Comparison of ENCODE assay signal across 7 cellular contexts in genomic region chr2:104434363-104434792, GRCh38.
DNase-seq lines count a peak whose midpoint lies in the region; ATAC-seq and TF ChIP-seq lines count a peak whose summit lies in the region.

No MANE protein-coding gene starts in this region.

- H3K9me3 Mint-ChIP-seq in nephron progenitor cell, result no peaks in the 10 kb centered on the region

- no peak overlapping the region for H3K27ac Mint-ChIP-seq in nephron progenitor cell

- H3K4me3 Mint-ChIP-seq in nephron progenitor cell, result peak overlapping the region; percentile 74

- DNase-seq in NAMALWA (ENCODE audit: low spot score), result peak; percentile 30
- DNase-seq in nephron progenitor cell, result peak; percentile 30
- no peak for DNase-seq in SIG-M5 (lab: John Stamatoyannopoulos, UW)
- no peak for DNase-seq in NCI-H446 treated with DMSO at 0.1 percent for 48 hours (lab: John Stamatoyannopoulos, UW)

- H3K4me1 Mint-ChIP-seq in nephron progenitor cell, result peaks cover 42% of the 10 kb centered on the region

- peak overlapping the region; percentile 69 for H3K27ac ChIP-seq in cingulate gyrus (ENCODE audit: low read depth, low read length)

- no peak for TF ChIP-seq CTCF in nephron progenitor cell (IDR thresholded peaks at IDR 0.05)

- ATAC-seq in GM18505 (IDR thresholded peaks at IDR 0.05; ENCODE audit: unreplicated experiment), result peak; percentile 96
- ATAC-seq in GM21825 (IDR thresholded peaks at IDR 0.05; ENCODE audit: unreplicated experiment), result peak; percentile 79

- no peak for TF ChIP-seq POLR2A in GM18505 (IDR thresholded peaks at IDR 0.05; ENCODE audit: borderline replicate concordance, extremely low read depth, insufficient read depth, insufficient read length)

- no peaks in the 10 kb centered on the region for H3K36me3 Mint-ChIP-seq in nephron progenitor cell (ENCODE audit: low read depth)

- peaks cover 5% of the 10 kb centered on the region for H3K27me3 Mint-ChIP-seq in nephron progenitor cell (ENCODE audit: low read depth, poor library complexity)

Comparison
In these comparisons a context has a peak if more than half of its experiments do, and no peak if none do; other contexts are left out.
1. DNase-seq: peak in NAMALWA (single experiment) and nephron progenitor cell (single experiment); none in SIG-M5 (single experiment) and NCI-H446 treated with DMSO at 0.1 percent for 48 hours (single experiment).